10 cellular contexts compared by ENCODE assay signal in the genomic region with DNA sequence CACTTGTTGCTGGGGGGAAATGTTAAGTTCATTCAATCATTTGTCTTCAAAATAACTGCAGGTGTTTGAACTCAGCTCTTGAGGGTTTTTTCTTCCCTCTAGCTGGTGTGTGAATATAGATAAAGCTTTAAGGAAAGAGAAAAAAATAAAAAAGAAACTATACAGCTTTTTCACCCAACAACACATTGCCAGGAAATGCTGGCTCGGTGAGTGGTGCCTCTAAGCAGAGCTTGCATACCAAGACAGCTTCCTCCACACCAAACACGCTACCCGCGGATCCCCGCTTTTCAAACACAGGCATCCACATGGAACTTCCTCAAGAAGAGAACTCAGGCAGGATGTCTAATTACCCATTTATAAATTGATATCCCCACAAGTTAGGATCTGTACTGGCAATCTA.
A peak's percentile ranks its signal among the peaks of the same experiment; 100 is the strongest.
DNase-seq lines count a peak whose midpoint lies in the region; ATAC-seq and TF ChIP-seq lines count a peak whose summit lies in the region.
"Had no signal": no experiment of that assay in that cellular context is flagged by ENCODE, and none has a peak within 500 bp of the region (broad histone marks: within the 10 kb centered on the region; RNA-seq: fewer than 3 reads in every experiment).

No MANE protein-coding gene starts in this region.

- no peak for TF ChIP-seq CTCF in hepatocyte (IDR thresholded peaks at IDR 0.05; ENCODE audit: poor library complexity)

- no peak overlapping the region for H3K4me3 ChIP-seq in hepatocyte
- H3K4me3 ChIP-seq: A549, K562 had no signal

- H3K4me1 ChIP-seq in hepatocyte (ENCODE audit: insufficient read depth): no peaks in the 10 kb centered on the region
- H3K4me1 ChIP-seq: A549 had no signal

- H3K9me3 Mint-ChIP-seq in activated naive CD4-positive, alpha-beta T cell treated with anti-CD3 and anti-CD28 coated beads, Interleukin-2, amount 50 U/mL, for 72 hours: peaks cover 6 to 9% of the 10 kb centered on the region in 2 donors
- peaks cover 5 to 6% of the 10 kb centered on the region in 2 donors for H3K9me3 Mint-ChIP-seq in stimulated activated naive CD8-positive, alpha-beta T cell treated with anti-CD3 and anti-CD28 coated beads, Interleukin-15, amount 100 ng/mL, for 72 hours

- H3K79me2 ChIP-seq in hepatocyte: no peaks in the 10 kb centered on the region

- no peak overlapping the region for H3K27ac ChIP-seq in hepatocyte
- H3K27ac ChIP-seq: A549 had no signal

- peak; percentile 21 for DNase-seq in activated CD8-positive, alpha-beta memory T cell treated with anti-CD3 and anti-CD28 coated beads, Interleukin-2, amount 50 U/mL, for 4 hours
- no peak for DNase-seq in activated CD8-positive, alpha-beta memory T cell treated with anti-CD3 and anti-CD28 coated beads, Interleukin-2, amount 50 U/mL, for 48 hours
- DNase-seq in activated naive CD4-positive, alpha-beta T cell treated with anti-CD3 and anti-CD28 coated beads, Interleukin-2, amount 50 U/mL, for 72 hours (ENCODE audit: low spot score in 2 of 2): peak in 1 of 2 donors; percentile 33
- peak in 1 of 2 donors; percentile 5 for DNase-seq in stimulated activated naive CD8-positive, alpha-beta T cell treated with anti-CD3 and anti-CD28 coated beads, Interleukin-15, amount 100 ng/mL, for 72 hours
- no peak for DNase-seq in hepatocyte (ENCODE audit: low spot score)
- DNase-seq in posterior vena cava (ENCODE audit: low spot score): no peak
- no peak for DNase-seq in COLO829 (ENCODE audit: low spot score)

- no peaks in the 10 kb centered on the region for H4K20me1 ChIP-seq in hepatocyte (ENCODE audit: insufficient read depth, poor library complexity, severe bottlenecking)

- H3K36me3 ChIP-seq in hepatocyte (replicated peaks; ENCODE audit: insufficient read depth, low read depth): no peaks in the 10 kb centered on the region

- H2AFZ ChIP-seq in hepatocyte: no peak overlapping the region

- no peaks in the 10 kb centered on the region for H3K9me3 ChIP-seq in hepatocyte (ENCODE audit: low read depth)
- H3K9me3 ChIP-seq: A549 had no signal

- peak; percentile 62 for ATAC-seq in HG03521 (IDR thresholded peaks at IDR 0.05; ENCODE audit: unreplicated experiment)
- ATAC-seq in activated naive CD4-positive, alpha-beta T cell treated with anti-CD3 and anti-CD28 coated beads, Interleukin-2, amount 50 U/mL, for 72 hours: peak; percentile 61 to 71
- peak; percentile 74 for ATAC-seq in stimulated activated naive CD8-positive, alpha-beta T cell treated with anti-CD3 and anti-CD28 coated beads, Interleukin-15, amount 100 ng/mL, for 72 hours
- ATAC-seq: A549, K562 had no signal

- peaks cover 38% of the 10 kb centered on the region for H3K4me1 Mint-ChIP-seq in stimulated activated naive CD8-positive, alpha-beta T cell treated with anti-CD3 and anti-CD28 coated beads, Interleukin-15, amount 100 ng/mL, for 72 hours

- peak overlapping the region; percentile 29 to 41 for H3K4me3 Mint-ChIP-seq in stimulated activated naive CD8-positive, alpha-beta T cell treated with anti-CD3 and anti-CD28 coated beads, Interleukin-15, amount 100 ng/mL, for 72 hours

- no peak overlapping the region for H3K4me2 ChIP-seq in hepatocyte
- H3K4me2 ChIP-seq: A549 had no signal

- intact Hi-C loops in posterior vena cava (cut with DNase I): no loop called here

- peak overlapping the region; percentile 72 to 79 for H3K27ac Mint-ChIP-seq in activated naive CD4-positive, alpha-beta T cell treated with anti-CD3 and anti-CD28 coated beads, Interleukin-2, amount 50 U/mL, for 72 hours
- peak overlapping the region in 1 of 2 donors; percentile 69 for H3K27ac Mint-ChIP-seq in stimulated activated naive CD8-positive, alpha-beta T cell treated with anti-CD3 and anti-CD28 coated beads, Interleukin-15, amount 100 ng/mL, for 72 hours

- H3K27me3 Mint-ChIP-seq in stimulated activated naive CD8-positive, alpha-beta T cell treated with anti-CD3 and anti-CD28 coated beads, Interleukin-15, amount 100 ng/mL, for 72 hours: no peaks in the 10 kb centered on the region

- peaks cover 6 to 8% of the 10 kb centered on the region in 2 donors for H3K36me3 Mint-ChIP-seq in activated naive CD4-positive, alpha-beta T cell treated with anti-CD3 and anti-CD28 coated beads, Interleukin-2, amount 50 U/mL, for 72 hours

- no peaks in the 10 kb centered on the region for H3K9me2 ChIP-seq in hepatocyte (replicated peaks; ENCODE audit: insufficient read depth)

- no peaks in the 10 kb centered on the region for H3K27me3 ChIP-seq in hepatocyte

- 85% methylated on average over 5 of the region's 5 CpGs for WGBS in hepatocyte (ENCODE audit: low lambda C conversion rate, missing lambda C conversion rate)
